Comparison of ENCODE assay signal across 8 cellular contexts in genomic region chr2:74653985-74654882, GRCh38. TPM values are rescaled to one million over a fixed set of nuclear protein-coding genes. Genes with fewer than 3 reads are reported as not detected.
DNase-seq lines count a peak whose midpoint lies in the region; ATAC-seq and TF ChIP-seq lines count a peak whose summit lies in the region.

Gene SEMA4F, plus strand, starts transcription at chr2:74654247. Its CDS starts 130 bp downstream, at chr2:74654377.

- H3K9me3 ChIP-seq in endodermal cell (ENCODE audit: control insufficient read depth, low read length) = peaks cover 3% of the 10 kb centered on the region

- TF ChIP-seq CTCF in endodermal cell (conservative IDR thresholded peaks at IDR 0.05) = no peak

- no peaks in the 10 kb centered on the region for H3K9me3 Mint-ChIP-seq in activated CD8-positive, alpha-beta memory T cell treated with anti-CD3 and anti-CD28 coated beads, Interleukin-2, amount 10 ng/mL, durations not matched to agents 7 days and 5 days (ENCODE audit: low read depth)
- peaks cover 11% of the 10 kb centered on the region for H3K9me3 Mint-ChIP-seq in endodermal cell

- DNase-seq in COLO829 (ENCODE audit: low spot score) = peak; percentile 90
- peak; percentile 97 for DNase-seq in HT1080 (ENCODE audit: low read depth)
- peak; percentile 97 to 98 for DNase-seq in NOMO-1 (lab: John Stamatoyannopoulos, UW; ENCODE audit: unreplicated experiment in 2 of 2)
- DNase-seq in activated CD8-positive, alpha-beta memory T cell treated with anti-CD3 and anti-CD28 coated beads, Interleukin-2, amount 10 ng/mL, durations not matched to agents 7 days and 5 days = peak; percentile 97
- peak; percentile 99 for DNase-seq in endodermal cell
- peak; percentile 97 for DNase-seq in mesenteric fat pad (ENCODE audit: low spot score)
- DNase-seq in stimulated activated CD8-positive, alpha-beta memory T cell treated with anti-CD3 and anti-CD28 coated beads, Interleukin-15, amount 100 ng/mL, for 1 hour (ENCODE audit: low read depth) = peak; percentile 87

- ATAC-seq in GM21367 (IDR thresholded peaks at IDR 0.05; ENCODE audit: unreplicated experiment) = peak; percentile 100
- peak; percentile 100 for ATAC-seq in activated CD8-positive, alpha-beta memory T cell treated with anti-CD3 and anti-CD28 coated beads, Interleukin-2, amount 10 ng/mL, durations not matched to agents 7 days and 5 days

- 2 to 3% methylated on average over 15 to 79 of the region's 79 CpGs for WGBS in endodermal cell (ENCODE audit: insufficient coverage in 1 of 2, insufficient read length in 1 of 2), 2 experiments

- peaks cover 16% of the 10 kb centered on the region for H3K4me1 Mint-ChIP-seq in activated CD8-positive, alpha-beta memory T cell treated with anti-CD3 and anti-CD28 coated beads, Interleukin-2, amount 10 ng/mL, durations not matched to agents 7 days and 5 days
- peaks cover 13% of the 10 kb centered on the region for H3K4me1 Mint-ChIP-seq in endodermal cell

- peak within 1 kb of the TSS; percentile 67 for H3K27ac Mint-ChIP-seq in activated CD8-positive, alpha-beta memory T cell treated with anti-CD3 and anti-CD28 coated beads, Interleukin-2, amount 10 ng/mL, durations not matched to agents 7 days and 5 days
- no peak within 1 kb of the TSS for H3K27ac Mint-ChIP-seq in endodermal cell

- H3K27me3 Mint-ChIP-seq in activated CD8-positive, alpha-beta memory T cell treated with anti-CD3 and anti-CD28 coated beads, Interleukin-2, amount 10 ng/mL, durations not matched to agents 7 days and 5 days = peaks cover 13% of the 10 kb centered on the region
- peaks cover 50% of the 10 kb centered on the region for H3K27me3 Mint-ChIP-seq in endodermal cell (ENCODE audit: insufficient read depth)

- H3K27ac ChIP-seq in endodermal cell (ENCODE audit: low read depth, low read length) = no peak within 1 kb of the TSS

- H3K36me3 Mint-ChIP-seq in activated CD8-positive, alpha-beta memory T cell treated with anti-CD3 and anti-CD28 coated beads, Interleukin-2, amount 10 ng/mL, durations not matched to agents 7 days and 5 days = no peaks in the 10 kb centered on the region
- no peaks in the 10 kb centered on the region for H3K36me3 Mint-ChIP-seq in endodermal cell (ENCODE audit: low read depth)

- CTCF ChIA-PET in activated CD8-positive, alpha-beta memory T cell treated with anti-CD3 and anti-CD28 coated beads, Interleukin-2, amount 10 ng/mL, durations not matched to agents 7 days and 5 days (lab: Charles Lee) = no interaction called here

- H3K36me3 ChIP-seq in endodermal cell (ENCODE audit: control insufficient read depth, insufficient read depth, low read length) = no peaks in the 10 kb centered on the region

- H3K4me3 ChIP-seq in endodermal cell (ENCODE audit: low read length) = peak within 1 kb of the TSS; percentile 80

- H3K4me1 ChIP-seq in endodermal cell (ENCODE audit: control insufficient read depth, insufficient read depth, low read length) = peaks cover 2% of the 10 kb centered on the region

- H3K4me3 Mint-ChIP-seq in activated CD8-positive, alpha-beta memory T cell treated with anti-CD3 and anti-CD28 coated beads, Interleukin-2, amount 10 ng/mL, durations not matched to agents 7 days and 5 days = peak within 1 kb of the TSS; percentile 76
- peak within 1 kb of the TSS; percentile 52 for H3K4me3 Mint-ChIP-seq in endodermal cell

- peak within 1 kb of the TSS; percentile 6 for H3K9ac ChIP-seq in endodermal cell (ENCODE audit: extremely low read depth, low read length, poor library complexity, severe bottlenecking)

- H3K27me3 ChIP-seq in endodermal cell (ENCODE audit: control insufficient read depth, insufficient read depth, low read length, poor library complexity, severe bottlenecking) = peaks cover 39% of the 10 kb centered on the region

RNA-seq across cellular contexts. Expression of gene SEMA4F, which starts in this region (rescaled TPM):
- total RNA-seq in HT1080 (2014; rRNA removed; shearing (Covaris generic)) = 11.6 and 12.7 TPM in 2 replicates
- 11.9 and 13.8 TPM in 2 replicates for polyA plus RNA-seq in HT1080 (2015; cell fraction: cytosol; rRNA removed)
- polyA plus RNA-seq in HT1080 (2015; cell fraction: nucleus; rRNA removed) = 17.7 and 25.1 TPM in 2 replicates
- total RNA-seq in activated CD8-positive, alpha-beta memory T cell treated with anti-CD3 and anti-CD28 coated beads, Interleukin-2, amount 10 ng/mL, durations not matched to agents 7 days and 5 days = 1 to 10 TPM; 4.1 to 6.8 TPM
- 10 to 100 TPM in 1 of 2 donors, 1 to 10 TPM in 1; 7.0 to 10.1 TPM for total RNA-seq in endodermal cell
- 10.4 TPM for polyA plus RNA-seq in endodermal cell (2013, experiment 1 of 2)
- 9.3 TPM for polyA plus RNA-seq in endodermal cell (2013, experiment 2 of 2)
- total RNA-seq in mesenteric fat pad = 6.6 TPM
